1 cellular context compared by ENCODE assay signal in genomic region chr3:113276581-113277080, GRCh38.
TF ChIP-seq lines count a peak whose summit lies in the region.

No MANE protein-coding gene starts in this region.

TF ChIP-seq in H1, 55 proteins besides CTCF, POLR2A, EP300 and RAD21:
- TF ChIP-seq HDAC2 (IDR thresholded peaks at IDR 0.05; ENCODE audit: borderline replicate concordance in 1 of 2, low read depth in 2 of 2, low read length in 2 of 2) (no peak), SP4 (IDR thresholded peaks at IDR 0.05; ENCODE audit: low read length) (no peak), GTF2F1 (IDR thresholded peaks at IDR 0.05; ENCODE audit: borderline replicate concordance, low read depth, low read length) (no peak), POU5F1 (IDR thresholded peaks at IDR 0.05; ENCODE audit: low read depth, low read length) (no peak), CBX5 (IDR thresholded peaks at IDR 0.05; ENCODE audit: low read depth, low read length) (no peak), NANOG (IDR thresholded peaks at IDR 0.05; ENCODE audit: insufficient read depth, low read depth, low read length, poor library complexity, severe bottlenecking) (no peak), CEBPB (IDR thresholded peaks at IDR 0.05; ENCODE audit: low read depth, low read length) (no peak), ASH2L (IDR thresholded peaks at IDR 0.05; ENCODE audit: low read length) (no peak)
